Comparison of ENCODE assay signal across 15 cellular contexts in the genomic region with DNA sequence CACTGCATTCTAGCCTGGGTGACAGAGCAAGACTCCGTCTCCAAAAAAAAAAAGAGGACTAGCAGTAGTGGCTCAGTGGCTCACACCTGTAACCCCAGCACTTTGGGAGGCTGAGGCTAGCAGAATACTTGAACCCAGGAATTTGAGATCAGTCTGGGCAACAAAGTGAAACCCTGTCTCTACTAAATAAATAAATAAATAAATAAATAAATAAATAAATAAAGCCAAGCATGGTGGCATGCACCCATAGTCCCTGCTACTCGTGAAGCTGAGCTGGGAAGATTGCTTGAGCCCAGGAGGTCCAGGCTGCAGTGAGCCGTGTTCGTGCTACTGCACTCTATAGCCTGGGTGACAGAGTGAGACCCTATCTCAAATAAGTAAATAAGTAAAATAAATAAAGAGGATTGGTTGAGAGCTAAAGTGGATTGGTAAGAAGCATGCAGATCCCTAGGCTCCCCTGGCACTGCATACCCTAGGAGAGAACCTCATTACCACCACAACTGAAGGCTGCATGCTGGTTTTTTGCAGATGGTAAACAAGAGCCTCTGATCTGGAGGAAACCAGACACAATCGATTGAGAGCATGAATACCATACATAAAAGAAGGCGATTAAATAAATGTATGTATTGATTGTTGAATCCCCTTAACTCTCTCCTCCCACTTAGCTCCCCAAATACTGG.
DNase-seq lines count a peak whose midpoint lies in the region; ATAC-seq and TF ChIP-seq lines count a peak whose summit lies in the region.
"Had no signal": no experiment of that assay in that cellular context is flagged by ENCODE, and none has a peak within 500 bp of the region (broad histone marks: within the 10 kb centered on the region; RNA-seq: fewer than 3 reads in every experiment).

No MANE protein-coding gene starts in this region.

- H3K4me2 ChIP-seq in HCT116 (ENCODE audit: low read length): no peak overlapping the region

- no peaks in the 10 kb centered on the region for H3K27me3 ChIP-seq in HCT116 (ENCODE audit: insufficient read depth, low read length)
- H3K27me3 ChIP-seq: BE2C had no signal

- no peaks in the 10 kb centered on the region for H3K36me3 Mint-ChIP-seq in natural killer cell treated with Interleukin-12 subunit alpha and Interleukin-12 subunit beta and Interleukin-15 and Interleukin-18, amount 100 ng/mL, for 72 hours
- H3K36me3 Mint-ChIP-seq: CD4-positive, alpha-beta memory T cell had no signal

- H3K4me1 ChIP-seq in HCT116 (ENCODE audit: control insufficient read depth in 1 of 2, insufficient read depth in 2 of 2, low read length in 2 of 2): no peaks in the 10 kb centered on the region
- H3K4me1 ChIP-seq: BE2C had no signal

- no peak overlapping the region for H3K27ac ChIP-seq in HCT116 (ENCODE audit: low read depth, low read length)
- H3K27ac ChIP-seq: C4-2B, GM23248 had no signal

- no peak overlapping the region for H3K9ac ChIP-seq in HCT116 (ENCODE audit: low read length)
- H3K9ac ChIP-seq: GM23248 had no signal

- H3K9me3 ChIP-seq in HCT116 (ENCODE audit: control insufficient read depth in 1 of 2, insufficient read depth in 1 of 2, low read depth in 1 of 2, low read length in 2 of 2): no peaks in the 10 kb centered on the region
- H3K9me3 ChIP-seq: BE2C had no signal

- no TSS peak for BruUV-seq in HCT116 (replicated peaks; lab: Mats Ljungman, UMichigan)

- H3K4me1 Mint-ChIP-seq in natural killer cell treated with Interleukin-12 subunit alpha and Interleukin-12 subunit beta and Interleukin-15 and Interleukin-18, amount 100 ng/mL, for 72 hours (ENCODE audit: low read depth in 2 of 2): peaks cover 0 to 7% of the 10 kb centered on the region in 2 donors

- H3K9me2 ChIP-seq in HCT116 (ENCODE audit: insufficient read depth): no peaks in the 10 kb centered on the region

- no peak for TF ChIP-seq CTCF in HCT116 (IDR thresholded peaks at IDR 0.05 in 2 of 3, conservative IDR thresholded peaks at IDR 0.05 in 1 of 3; ENCODE audit: borderline replicate concordance in 1 of 3, insufficient read depth in 1 of 3, low read depth in 2 of 3, low read length in 2 of 3)

- H4K20me1 ChIP-seq in HCT116 (ENCODE audit: insufficient read depth): no peaks in the 10 kb centered on the region

- intact Hi-C loops in HCT116 (cut with micrococcal nuclease): no loop called here

- TF ChIP-seq RAD21 in HCT116 (IDR thresholded peaks at IDR 0.05; ENCODE audit: low read depth): no peak

- H2AFZ ChIP-seq in HCT116 (ENCODE audit: low read depth, low read length, poor library complexity, severe bottlenecking): peak overlapping the region; percentile 15
- H2AFZ ChIP-seq: GM23248 had no signal

- H3K9me3 Mint-ChIP-seq in natural killer cell treated with Interleukin-12 subunit alpha and Interleukin-12 subunit beta and Interleukin-15 and Interleukin-18, amount 100 ng/mL, for 72 hours: no peaks in the 10 kb centered on the region
- H3K9me3 Mint-ChIP-seq: CD4-positive, alpha-beta memory T cell had no signal

- peaks cover 20 to 40% of the 10 kb centered on the region in 2 donors for H3K27me3 Mint-ChIP-seq in natural killer cell treated with Interleukin-12 subunit alpha and Interleukin-12 subunit beta and Interleukin-15 and Interleukin-18, amount 100 ng/mL, for 72 hours

- DNase-seq in NCI-H748 (lab: John Stamatoyannopoulos, UW; ENCODE audit: unreplicated experiment) (peak; percentile 45), NCI-H748 treated with DMSO at 0.1 percent for 48 hours (lab: John Stamatoyannopoulos, UW) (no peak), HCT116 (ENCODE audit: low read depth, low spot score) (no peak), NCI-H345 treated with DMSO at 0.1 percent for 48 hours (lab: John Stamatoyannopoulos, UW; ENCODE audit: unreplicated experiment) (peak; percentile 66), left lobe of liver (ENCODE audit: low spot score) (no peak)
- DNase-seq in natural killer cell treated with Interleukin-12 subunit alpha and Interleukin-12 subunit beta and Interleukin-15 and Interleukin-18, amount 100 ng/mL, for 72 hours (ENCODE audit: low spot score): no peak
- no peak for DNase-seq in activated CD8-positive, alpha-beta memory T cell treated with anti-CD3 and anti-CD28 coated beads for 24 hours
- DNase-seq: BE2C; CD4-positive, alpha-beta memory T cell; DMS79; GM23248; H7 had no signal

- no peak overlapping the region for H3K4me3 Mint-ChIP-seq in natural killer cell treated with Interleukin-12 subunit alpha and Interleukin-12 subunit beta and Interleukin-15 and Interleukin-18, amount 100 ng/mL, for 72 hours
- H3K4me3 Mint-ChIP-seq: CD4-positive, alpha-beta memory T cell; IgD-negative memory B cell had no signal

- ATAC-seq in HCT116 (no peak), left lobe of liver (no peak)
- ATAC-seq in natural killer cell treated with Interleukin-12 subunit alpha and Interleukin-12 subunit beta and Interleukin-15 and Interleukin-18, amount 100 ng/mL, for 72 hours: no peak
- ATAC-seq: GM12878 had no signal

- CTCF ChIA-PET in HCT116 (lab: Charles Lee): no interaction called here

- no peaks in the 10 kb centered on the region for H3K36me3 ChIP-seq in HCT116 (ENCODE audit: control insufficient read depth in 1 of 2, insufficient read depth in 2 of 2, low read length in 2 of 2)
- H3K36me3 ChIP-seq: BE2C had no signal

- H3K4me3 ChIP-seq in HCT116 (replicated peaks in 1 of 2; ENCODE audit: low read depth in 1 of 2, low read length in 2 of 2): no peak overlapping the region
- H3K4me3 ChIP-seq: GM12878, GM23248 had no signal

- RAD21 ChIA-PET in HCT116 (lab: Charles Lee; ENCODE audit: low non-redundant PET in 1 of 2, low total read pairs in 2 of 2, uncharacterized antibody in 2 of 2, unreplicated experiment in 2 of 2): no interaction called here

- TF ChIP-seq POLR2A in HCT116 (IDR thresholded peaks at IDR 0.05; ENCODE audit: borderline replicate concordance, extremely low read depth, insufficient read depth, insufficient read length): no peak

- H3K79me2 ChIP-seq in HCT116 (ENCODE audit: insufficient read depth, low read length): no peaks in the 10 kb centered on the region

- POLR2A ChIA-PET in HCT116 (lab: Charles Lee): no interaction called here

- no peak overlapping the region for H3K27ac Mint-ChIP-seq in natural killer cell treated with Interleukin-12 subunit alpha and Interleukin-12 subunit beta and Interleukin-15 and Interleukin-18, amount 100 ng/mL, for 72 hours
- H3K27ac Mint-ChIP-seq: IgD-negative memory B cell had no signal

TF ChIP-seq in HCT116, 20 proteins besides CTCF, POLR2A, EP300 and RAD21:
- no peak for TF ChIP-seq ZFX (IDR thresholded peaks at IDR 0.05)
- no peak for TF ChIP-seq EGR1 (IDR thresholded peaks at IDR 0.05; ENCODE audit: low read depth)
- no peak for TF ChIP-seq ZBTB33 (IDR thresholded peaks at IDR 0.05; ENCODE audit: extremely low read depth, insufficient replicate concordance, low read length)
- TF ChIP-seq SP1 (IDR thresholded peaks at IDR 0.05; ENCODE audit: low read depth): no peak
- TF ChIP-seq TCF7L2 (IDR thresholded peaks at IDR 0.05; ENCODE audit: borderline replicate concordance, extremely low read depth, insufficient read depth, insufficient read length): no peak
- no peak for TF ChIP-seq JUND (IDR thresholded peaks at IDR 0.05)
- no peak for TF ChIP-seq YY1 (IDR thresholded peaks at IDR 0.05; ENCODE audit: extremely low read depth, insufficient replicate concordance, low read depth, low read length)

Comparison
In these comparisons a context has a peak if more than half of its experiments do, and no peak if none do; other contexts are left out.
1. DNase-seq: peak in NCI-H748 (single experiment) and NCI-H345 treated with DMSO at 0.1 percent for 48 hours (single experiment); none in NCI-H748 treated with DMSO at 0.1 percent for 48 hours (single experiment), HCT116 (single experiment), natural killer cell treated with Interleukin-12 subunit alpha and Interleukin-12 subunit beta and Interleukin-15 and Interleukin-18, amount 100 ng/mL, for 72 hours (single experiment), left lobe of liver (single experiment) and activated CD8-positive, alpha-beta memory T cell treated with anti-CD3 and anti-CD28 coated beads for 24 hours (single experiment).